In genomic region chr6:49409951-49410542, GRCh38 we compare ENCODE assay signal across 1 cellular context.
A peak's percentile ranks its signal among the peaks of the same experiment; 100 is the strongest.
TF ChIP-seq lines count a peak whose summit lies in the region.

No MANE protein-coding gene starts in this region.

TF ChIP-seq in H1, 55 proteins besides CTCF, POLR2A, EP300 and RAD21:
- TF ChIP-seq CREB1 (IDR thresholded peaks at IDR 0.05) (peak; percentile 54; the same call in 1 of the 2 replicates), SP4 (IDR thresholded peaks at IDR 0.05; ENCODE audit: low read length) (no peak)
